9 cellular contexts compared by ENCODE assay signal in genomic region chr10:131641231-131641630, GRCh38.
DNase-seq lines count a peak whose midpoint lies in the region; ATAC-seq, FAIRE-seq and TF ChIP-seq lines count a peak whose summit lies in the region.
"Had no signal": no experiment of that assay in that cellular context is flagged by ENCODE, and none has a peak within 500 bp of the region (broad histone marks: within the 10 kb centered on the region; RNA-seq: fewer than 3 reads in every experiment).

No MANE protein-coding gene starts in this region.

- H3K27me3 ChIP-seq in astrocyte (ENCODE audit: insufficient read depth, low read length) (no peaks in the 10 kb centered on the region), adrenal gland (no peaks in the 10 kb centered on the region), Peyer's patch (no peaks in the 10 kb centered on the region)

- H3K36me3 ChIP-seq in astrocyte (ENCODE audit: insufficient read depth, low read length), result no peaks in the 10 kb centered on the region
- no peaks in the 10 kb centered on the region for H3K36me3 ChIP-seq in adrenal gland (replicated peaks in 1 of 2)
- H3K36me3 ChIP-seq in Peyer's patch, result no peaks in the 10 kb centered on the region

- H3K27ac ChIP-seq in astrocyte (ENCODE audit: low read depth, low read length) (no peak overlapping the region), adrenal gland (no peak overlapping the region), Peyer's patch (no peak overlapping the region)

- H3K9ac ChIP-seq in astrocyte (ENCODE audit: low read length), result no peak overlapping the region

- H3K27me3 Mint-ChIP-seq in astrocyte (ENCODE audit: low read depth, unreplicated experiment), result no peaks in the 10 kb centered on the region
- peaks cover 0 to 26% (median 3%) of the 10 kb centered on the region in 5 donors for H3K27me3 Mint-ChIP-seq in naive thymus-derived CD8-positive, alpha-beta T cell
- H3K27me3 Mint-ChIP-seq: dendritic cell treated with granulocyte-macrophage colony-stimulating factor and Interleukin-4, amounts not matched to agents 40 ng/mL and 50 ng/mL, for 4 days had no signal

- peaks cover 11% of the 10 kb centered on the region for H3K4me1 Mint-ChIP-seq in astrocyte (ENCODE audit: low read depth, unreplicated experiment)
- no peaks in the 10 kb centered on the region for H3K4me1 Mint-ChIP-seq in naive thymus-derived CD8-positive, alpha-beta T cell

- peak; percentile 98 for ATAC-seq in GM18498 (IDR thresholded peaks at IDR 0.05; ENCODE audit: unreplicated experiment)
- ATAC-seq in GM19397 (IDR thresholded peaks at IDR 0.05; ENCODE audit: unreplicated experiment), result peak; percentile 98
- peak; percentile 98 for ATAC-seq in HG03103 (IDR thresholded peaks at IDR 0.05; ENCODE audit: low read depth, unreplicated experiment)
- no peak for ATAC-seq in naive thymus-derived CD8-positive, alpha-beta T cell

- H3K4me3 Mint-ChIP-seq in astrocyte (ENCODE audit: unreplicated experiment), result no peak overlapping the region
- H3K4me3 Mint-ChIP-seq in naive thymus-derived CD8-positive, alpha-beta T cell, result no peak overlapping the region
- H3K4me3 Mint-ChIP-seq: dendritic cell treated with granulocyte-macrophage colony-stimulating factor and Interleukin-4, amounts not matched to agents 40 ng/mL and 50 ng/mL, for 4 days had no signal

- FAIRE-seq in astrocyte (lab: Jason Lieb, UNC), result no peak

- TF ChIP-seq POLR2A in adrenal gland (IDR thresholded peaks at IDR 0.05), result no peak
- no peak for TF ChIP-seq POLR2A in Peyer's patch (IDR thresholded peaks at IDR 0.05)

- H3K27ac Mint-ChIP-seq in astrocyte (ENCODE audit: unreplicated experiment), result peak overlapping the region; percentile 67
- no peak overlapping the region for H3K27ac Mint-ChIP-seq in naive thymus-derived CD8-positive, alpha-beta T cell
- H3K27ac Mint-ChIP-seq: dendritic cell treated with granulocyte-macrophage colony-stimulating factor and Interleukin-4, amounts not matched to agents 40 ng/mL and 50 ng/mL, for 4 days had no signal

- peaks cover 7% of the 10 kb centered on the region for H3K9me3 ChIP-seq in astrocyte (ENCODE audit: insufficient read depth, low read depth, low read length)
- no peaks in the 10 kb centered on the region for H3K9me3 ChIP-seq in adrenal gland (replicated peaks in 1 of 3)
- peaks cover 0 to under 1% (median 0%) of the 10 kb centered on the region in 4 donors for H3K9me3 ChIP-seq in Peyer's patch

- DNase-seq in astrocyte (ENCODE audit: low read depth) (no peak), adrenal gland (no peak), Peyer's patch (no peak), inferior parietal cortex (ENCODE audit: extremely low spot score) (no peak)
- no peak for DNase-seq in naive thymus-derived CD8-positive, alpha-beta T cell

- H3K9me3 Mint-ChIP-seq in astrocyte (ENCODE audit: unreplicated experiment), result peaks cover 19% of the 10 kb centered on the region
- H3K9me3 Mint-ChIP-seq in naive thymus-derived CD8-positive, alpha-beta T cell, result peaks cover 0 to 27% (median 12%) of the 10 kb centered on the region in 9 donors

- WGBS in adrenal gland, 4 donors, result 57 to 66% (median 61%) methylated on average over 4 of the region's 4 CpGs

- POLR2A ChIA-PET in naive thymus-derived CD8-positive, alpha-beta T cell (lab: Charles Lee), result no interaction called here

- H2AFZ ChIP-seq in astrocyte (ENCODE audit: low read depth, low read length), result no peak overlapping the region

- H4K20me1 ChIP-seq in astrocyte (ENCODE audit: insufficient read depth, low read length), result no peaks in the 10 kb centered on the region

- no peak overlapping the region for H3K4me3 ChIP-seq in astrocyte (ENCODE audit: insufficient read depth, low read depth, low read length)
- H3K4me3 ChIP-seq in adrenal gland, result no peak overlapping the region
- H3K4me3 ChIP-seq in Peyer's patch, result no peak overlapping the region

- H3K4me2 ChIP-seq in astrocyte (ENCODE audit: low read length), result no peak overlapping the region

- no peaks in the 10 kb centered on the region for H3K4me1 ChIP-seq in astrocyte (ENCODE audit: insufficient read depth, low read length)
- no peaks in the 10 kb centered on the region for H3K4me1 ChIP-seq in adrenal gland (replicated peaks in 1 of 2)
- H3K4me1 ChIP-seq in Peyer's patch, result no peaks in the 10 kb centered on the region

- intact Hi-C loops in adrenal gland (cut with DNase I), result no loop called here

- TF ChIP-seq CTCF in astrocyte (IDR thresholded peaks at IDR 0.05; ENCODE audit: insufficient read depth, low read depth, low read length) (no peak), adrenal gland (IDR thresholded peaks at IDR 0.05) (no peak), Peyer's patch (IDR thresholded peaks at IDR 0.05) (no peak)

- H3K36me3 Mint-ChIP-seq in astrocyte (ENCODE audit: low read depth, unreplicated experiment), result peaks cover 5% of the 10 kb centered on the region
- peaks cover 0 to 8% (median 0%) of the 10 kb centered on the region in 3 donors for H3K36me3 Mint-ChIP-seq in naive thymus-derived CD8-positive, alpha-beta T cell

- H3K79me2 ChIP-seq in astrocyte (ENCODE audit: insufficient read depth, low read length), result no peaks in the 10 kb centered on the region

Comparison
In these comparisons a context has a peak if more than half of its experiments do, and no peak if none do; other contexts are left out.
1. ATAC-seq: peak in GM18498 (single experiment), GM19397 (single experiment) and HG03103 (single experiment); none in naive thymus-derived CD8-positive, alpha-beta T cell (0 of 2).